8 cellular contexts compared by ENCODE assay signal in genomic region chr18:50880108-50880465, GRCh38. TPM values are rescaled to one million over a fixed set of nuclear protein-coding genes. Genes with fewer than 3 reads are reported as not detected.
DNase-seq lines count a peak whose midpoint lies in the region; ATAC-seq, FAIRE-seq and TF ChIP-seq lines count a peak whose summit lies in the region.

No MANE protein-coding gene starts in this region.

- POLR2A ChIA-PET in GM12878 (lab: Charles Lee), result interaction anchor here (0.5 to 1.6 kb wide), 5 partner anchors 16 to 155 kb away, joined by 3 to 6 read pairs (median 4); no protein-coding TSS in a partner anchor

- H2AFZ ChIP-seq in GM12878 (ENCODE audit: control insufficient read depth, low read depth, low read length), result peak overlapping the region; percentile 92; the same call in 1 of the 2 replicates

- DNase-seq in GM12878 (ENCODE audit: low read depth, low spot score) (no peak), substantia nigra (lab: John Stamatoyannopoulos, UW) (no peak), DMS153 treated with DMSO at 0.1 percent for 48 hours (lab: John Stamatoyannopoulos, UW; ENCODE audit: unreplicated experiment) (no peak), NCI-H446 treated with DMSO at 0.1 percent for 48 hours (lab: John Stamatoyannopoulos, UW) (no peak)

- peak overlapping the region; percentile 82 for H3K4me2 ChIP-seq in GM12878 (ENCODE audit: control insufficient read depth, insufficient read depth)

- TF ChIP-seq RAD21 in GM12878 (IDR thresholded peaks at IDR 0.05; ENCODE audit: insufficient read depth, low read depth, low read length), result no peak

- H3K27me3 ChIP-seq in GM12878 (replicated peaks in 1 of 2; ENCODE audit: control insufficient read depth in 2 of 2, insufficient read depth in 2 of 2, low read length in 1 of 2), result no peaks in the 10 kb centered on the region
- no peaks in the 10 kb centered on the region for H3K27me3 ChIP-seq in mucosa of rectum (ENCODE audit: control insufficient read depth in 2 of 2, insufficient read depth in 2 of 2, low read length in 2 of 2)

- peak overlapping the region; percentile 99 for H3K27ac ChIP-seq in GM12878 (ENCODE audit: control insufficient read depth, insufficient read depth)
- H3K27ac ChIP-seq in mucosa of rectum (ENCODE audit: low read depth in 2 of 2, low read length in 2 of 2), result peak overlapping the region in 1 of 2 donors; percentile 98
- no peak overlapping the region for H3K27ac ChIP-seq in substantia nigra (ENCODE audit: low read depth, low read length, poor library complexity, severe bottlenecking)

- H3K9ac ChIP-seq in ES-I3 (ENCODE audit: low read depth, low read length) (peak overlapping the region; percentile 67), GM12878 (ENCODE audit: control insufficient read depth, insufficient read depth, low read length) (peak overlapping the region; percentile 97), mucosa of rectum (ENCODE audit: low read depth in 1 of 2, low read length in 2 of 2) (peak overlapping the region; percentile 84 to 96)

- WGBS in GM12878 (ENCODE audit: insufficient coverage, insufficient replicate concordance, low lambda C conversion rate, missing lambda C conversion rate), result 1% methylated on average over 6 of the region's 6 CpGs

- no peak for TF ChIP-seq EP300 in GM12878 (IDR thresholded peaks at IDR 0.05; ENCODE audit: borderline replicate concordance in 1 of 2, control insufficient read depth in 1 of 2, low read depth in 2 of 2, low read length in 2 of 2)

- SMC1A ChIA-PET in GM12878 (lab: Charles Lee; ENCODE audit: uncharacterized antibody, unreplicated experiment), result interaction anchor here (0.7 to 1.6 kb wide), 8 partner anchors 9 to 174 kb away, joined by 3 to 4 read pairs (median 4); partner anchors contain the start of gene MRO

- no peak for TF ChIP-seq POLR2A in GM12878 (IDR thresholded peaks at IDR 0.05; ENCODE audit: low read depth, low read length)

- H3K79me2 ChIP-seq in GM12878 (ENCODE audit: control insufficient read depth, insufficient read depth, low read length), result peaks cover 65% of the 10 kb centered on the region

- RAD21 ChIA-PET in GM12878 (lab: Charles Lee; ENCODE audit: unreplicated experiment), result interaction anchor here (0.7 to 1.2 kb wide), 5 partner anchors 15 to 315 kb away, joined by 3 read pairs; no protein-coding TSS in a partner anchor

- H3K4me3 ChIP-seq in GM12878 (peak overlapping the region; percentile 79), mucosa of rectum (ENCODE audit: low read length in 2 of 2) (peak overlapping the region; percentile 68 to 90)

- in situ Hi-C loops in GM12878 (cut with MboI), result loop anchor here (10.0 kb wide), 1 partner anchor 315 kb away; the partner anchor contains the start of gene MEX3C

- TSS peak; percentile 67 for BruUV-seq in GM12878 (replicated peaks; lab: Mats Ljungman, UMichigan)

- ATAC-seq in HG03280 (IDR thresholded peaks at IDR 0.05; ENCODE audit: unreplicated experiment) (peak; percentile 4), GM12878 (peak; percentile 3), HG02678 (IDR thresholded peaks at IDR 0.05; ENCODE audit: unreplicated experiment) (no peak)

- H4K20me1 ChIP-seq in GM12878 (ENCODE audit: control insufficient read depth, insufficient read depth), result no peaks in the 10 kb centered on the region; the same call in 1 of the 2 replicates

- H3K36me3 ChIP-seq in ES-I3 (ENCODE audit: insufficient read depth, low read length), result no peaks in the 10 kb centered on the region
- no peaks in the 10 kb centered on the region; a peak in 1 of 4 replicates for H3K36me3 ChIP-seq in GM12878 (ENCODE audit: control insufficient read depth in 2 of 2, insufficient read depth in 2 of 2, low read length in 1 of 2)
- H3K36me3 ChIP-seq in mucosa of rectum (ENCODE audit: control insufficient read depth in 2 of 2, insufficient read depth in 2 of 2, low read length in 2 of 2), result no peaks in the 10 kb centered on the region

- intact Hi-C loops in GM12878 (cut with micrococcal nuclease; ENCODE audit: unreplicated experiment), result no loop called here

- CTCF ChIA-PET in GM12878 (lab: Yijun Ruan, JAX), result interaction anchor here (0.8 to 1.6 kb wide), 6 partner anchors 11 to 171 kb away, joined by 3 to 6 read pairs (median 4); partner anchors contain the start of gene MRO

- no peaks in the 10 kb centered on the region for H3K9me3 ChIP-seq in ES-I3 (ENCODE audit: control insufficient read depth, insufficient read depth, low read length)
- no peaks in the 10 kb centered on the region for H3K9me3 ChIP-seq in GM12878 (replicated peaks; ENCODE audit: control insufficient read depth, insufficient read depth, low read length)
- H3K9me3 ChIP-seq in mucosa of rectum (ENCODE audit: control insufficient read depth in 2 of 2, low read length in 2 of 2), result no peaks in the 10 kb centered on the region

- peaks cover 4% of the 10 kb centered on the region; the same call in 1 of the 2 replicates for H3K4me1 ChIP-seq in ES-I3 (ENCODE audit: insufficient read depth, low read length)
- H3K4me1 ChIP-seq in GM12878 (ENCODE audit: control insufficient read depth, insufficient read depth, low read length), result peaks cover 15% of the 10 kb centered on the region
- peaks cover 13 to 17% of the 10 kb centered on the region in 2 donors for H3K4me1 ChIP-seq in mucosa of rectum (ENCODE audit: control insufficient read depth in 2 of 2, insufficient read depth in 2 of 2, low read length in 2 of 2)

- no peak for TF ChIP-seq CTCF in GM12878 (IDR thresholded peaks at IDR 0.05 in 2 of 3, conservative IDR thresholded peaks at IDR 0.05 in 1 of 3; ENCODE audit: control insufficient read depth in 2 of 3, extremely low read depth in 1 of 3, insufficient read depth in 1 of 3, low read depth in 3 of 3, low read length in 3 of 3)

- peak; percentile 87 for FAIRE-seq in GM12878 (lab: Jason Lieb, UNC)

TF ChIP-seq in GM12878, 131 proteins besides CTCF, POLR2A, EP300 and RAD21:
- 0 out of 2 replicates have a peak, but pooled peaks have one; percentile 10 for TF ChIP-seq NBN (IDR thresholded peaks at IDR 0.05)
- TF ChIP-seq PML (IDR thresholded peaks at IDR 0.05; ENCODE audit: low read length), result 0 out of 2 replicates have a peak, but pooled peaks have one; percentile 1
- TF ChIP-seq, protein P1, sequence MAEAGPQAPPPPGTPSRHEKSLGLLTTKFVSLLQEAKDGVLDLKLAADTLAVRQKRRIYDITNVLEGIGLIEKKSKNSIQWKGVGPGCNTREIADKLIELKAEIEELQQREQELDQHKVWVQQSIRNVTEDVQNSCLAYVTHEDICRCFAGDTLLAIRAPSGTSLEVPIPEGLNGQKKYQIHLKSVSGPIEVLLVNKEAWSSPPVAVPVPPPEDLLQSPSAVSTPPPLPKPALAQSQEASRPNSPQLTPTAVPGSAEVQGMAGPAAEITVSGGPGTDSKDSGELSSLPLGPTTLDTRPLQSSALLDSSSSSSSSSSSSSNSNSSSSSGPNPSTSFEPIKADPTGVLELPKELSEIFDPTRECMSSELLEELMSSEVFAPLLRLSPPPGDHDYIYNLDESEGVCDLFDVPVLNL (IDR thresholded peaks at IDR 0.05; ENCODE audit: low read depth, low read length), result no peak
- TF ChIP-seq CHD4 (IDR thresholded peaks at IDR 0.05), result no peak
- TF ChIP-seq, protein P2, sequence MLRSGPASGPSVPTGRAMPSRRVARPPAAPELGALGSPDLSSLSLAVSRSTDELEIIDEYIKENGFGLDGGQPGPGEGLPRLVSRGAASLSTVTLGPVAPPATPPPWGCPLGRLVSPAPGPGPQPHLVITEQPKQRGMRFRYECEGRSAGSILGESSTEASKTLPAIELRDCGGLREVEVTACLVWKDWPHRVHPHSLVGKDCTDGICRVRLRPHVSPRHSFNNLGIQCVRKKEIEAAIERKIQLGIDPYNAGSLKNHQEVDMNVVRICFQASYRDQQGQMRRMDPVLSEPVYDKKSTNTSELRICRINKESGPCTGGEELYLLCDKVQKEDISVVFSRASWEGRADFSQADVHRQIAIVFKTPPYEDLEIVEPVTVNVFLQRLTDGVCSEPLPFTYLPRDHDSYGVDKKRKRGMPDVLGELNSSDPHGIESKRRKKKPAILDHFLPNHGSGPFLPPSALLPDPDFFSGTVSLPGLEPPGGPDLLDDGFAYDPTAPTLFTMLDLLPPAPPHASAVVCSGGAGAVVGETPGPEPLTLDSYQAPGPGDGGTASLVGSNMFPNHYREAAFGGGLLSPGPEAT (IDR thresholded peaks at IDR 0.05; ENCODE audit: low read depth), result no peak
- 0 out of 2 replicates have a peak, but pooled peaks have one; percentile 2 for TF ChIP-seq ZNF24 (IDR thresholded peaks at IDR 0.05)
- no peak for TF ChIP-seq FOXK2 (IDR thresholded peaks at IDR 0.05)
- peak; percentile 47 for TF ChIP-seq RUNX3 (IDR thresholded peaks at IDR 0.05; ENCODE audit: low read length)
- 0 out of 2 replicates have a peak, but pooled peaks have one; percentile 1 for TF ChIP-seq RAD51 (IDR thresholded peaks at IDR 0.05)
- TF ChIP-seq STAT1 (conservative IDR thresholded peaks at IDR 0.05), result no peak

RNA-seq across cellular contexts. Expression of gene ME2, which starts 1.2 kb away (rescaled TPM):
- 91.8 and 96.5 TPM in 2 replicates for total RNA-seq in GM12878 (2013; cell fraction: nucleolus; rRNA removed)
- total RNA-seq in GM12878 (2014; rRNA removed), result 137 and 161 TPM in 2 replicates
- 117 and 119 TPM in 2 replicates for total RNA-seq in GM12878 (2014; rRNA removed; fragmentation: Illumina TruSeq; extraction: Trizol)
- 88.5 and 92.2 TPM in 2 replicates for total RNA-seq in GM12878 (2021)
- polyA plus RNA-seq in GM12878 (2011; ENCODE audit: low read depth), result 27.7 TPM
- polyA plus RNA-seq in GM12878 (2011; rRNA removed), result 136 and 173 TPM in 2 replicates
- polyA plus RNA-seq in GM12878 (2011; cell fraction: cytosol; rRNA removed), result 55.3 and 69.9 TPM in 2 replicates
- polyA plus RNA-seq in GM12878 (2011; cell fraction: nucleus; rRNA removed), result 60.2 and 71.8 TPM in 2 replicates
- 37.5 and 60.4 TPM in 2 replicates for polyA plus RNA-seq in GM12878 (2012)
- polyA plus RNA-seq in GM12878 (2014; fragmentation: Illumina TruSeq; extraction: Trizol), result 155 and 195 TPM in 2 replicates
- polyA plus RNA-seq in GM12878 (2014; fragmentation: Nextera tagmentation; extraction: Ambion mirVana), result 10 to 100 TPM; 41.3 to 46.9 TPM
- 122 and 130 TPM in 2 replicates for polyA plus RNA-seq in GM12878 (2014; rRNA removed)
- 100 to 1,000 TPM; 151 to 155 TPM for polyA plus RNA-seq in GM12878 (2016; fragmentation: Nextera tagmentation; extraction: Ambion mirVana)
- polyA minus RNA-seq in GM12878 (2011; rRNA and poly(A)+ RNA removed), result 58.2 and 86.7 TPM in 2 replicates
- 27.0 and 30.5 TPM in 2 replicates for polyA minus RNA-seq in GM12878 (2011; cell fraction: cytosol; rRNA and poly(A)+ RNA removed)
- polyA minus RNA-seq in GM12878 (2011; cell fraction: nucleus; rRNA and poly(A)+ RNA removed), result 18.6 and 26.3 TPM in 2 replicates
